ENCODE assay signal across 26 cellular contexts in genomic region chr1:21544095-21544494, GRCh38. TPM values are rescaled to one million over a fixed set of nuclear protein-coding genes. Genes with fewer than 3 reads are reported as not detected.
DNase-seq lines count a peak whose midpoint lies in the region; ATAC-seq, FAIRE-seq and TF ChIP-seq lines count a peak whose summit lies in the region.
"Had no signal": no experiment of that assay in that cellular context is flagged by ENCODE, and none has a peak within 500 bp of the region (broad histone marks: within the 10 kb centered on the region; RNA-seq: fewer than 3 reads in every experiment).

No MANE protein-coding gene starts in this region.

- peaks cover 26% of the 10 kb centered on the region for H3K4me1 ChIP-seq in BLaER1
- H3K4me1 ChIP-seq in GM23338 (ENCODE audit: insufficient read depth): peaks cover 13% of the 10 kb centered on the region
- H3K4me1 ChIP-seq in tibial artery: peaks cover 0 to 25% (median 2%) of the 10 kb centered on the region in 4 donors
- H3K4me1 ChIP-seq: A549, Caco-2 had no signal

- TF ChIP-seq CTCF in GM23338 (conservative IDR thresholded peaks at IDR 0.05; ENCODE audit: low read depth in 2 of 2) (no peak), bronchial epithelial cell (IDR thresholded peaks at IDR 0.05; ENCODE audit: insufficient read depth, low read length, severe bottlenecking) (no peak), nephron progenitor cell (IDR thresholded peaks at IDR 0.05) (no peak), tibial artery (IDR thresholded peaks at IDR 0.05) (no peak)

- H3K4me1 Mint-ChIP-seq in GM23338: peaks cover 28% of the 10 kb centered on the region
- H3K4me1 Mint-ChIP-seq in nephron progenitor cell: peaks cover 36% of the 10 kb centered on the region
- H3K4me1 Mint-ChIP-seq: IgD-negative memory B cell had no signal

- no peak overlapping the region for H2AFZ ChIP-seq in GM23338

- H3K4me2 ChIP-seq in BLaER1 (peak overlapping the region; percentile 45), GM23338 (no peak overlapping the region)
- H3K4me2 ChIP-seq: A549 had no signal

- peaks cover 12% of the 10 kb centered on the region for H3K27me3 Mint-ChIP-seq in GM23338 (ENCODE audit: insufficient read depth, low read depth, poor library complexity)
- peaks cover 11% of the 10 kb centered on the region for H3K27me3 Mint-ChIP-seq in nephron progenitor cell (ENCODE audit: low read depth, poor library complexity)

- H3K4me3 Mint-ChIP-seq in GM23338 (no peak overlapping the region), nephron progenitor cell (no peak overlapping the region)
- H3K4me3 Mint-ChIP-seq: CD8-positive, alpha-beta T cell; IgD-negative memory B cell had no signal

- DNase-seq in GM23338 (ENCODE audit: low spot score) (no peak), bronchial epithelial cell (ENCODE audit: low read depth) (no peak), nephron progenitor cell (no peak), dedifferentiated amniotic fluid mesenchymal stem cell (ENCODE audit: extremely low spot score) (no peak), NOMO-1 treated with DMSO at 0.1 percent for 48 hours (lab: John Stamatoyannopoulos, UW; ENCODE audit: unreplicated experiment) (no peak), tibial artery (no peak)
- DNase-seq: AML-193; Caco-2; CD8-positive, alpha-beta T cell; GDM1; GOT3; NCI-H1048; NCI-H1417; NCI-H1694; NCI-H2029 treated with DMSO at 0.1 percent for 48 hours; NCI-H446 treated with DMSO at 0.1 percent for 48 hours; NCI-H526; NCI-H82; SHP77 had no signal

- ATAC-seq in GM23338: no peak
- ATAC-seq: A549; CD8-positive, alpha-beta T cell; GM12878; HCT116 had no signal

- no peaks in the 10 kb centered on the region for H3K9me2 ChIP-seq in GM23338 (ENCODE audit: insufficient read depth)

- H3K9me3 ChIP-seq in BLaER1 (no peaks in the 10 kb centered on the region), tibial artery (no peaks in the 10 kb centered on the region)
- H3K9me3 ChIP-seq: A549, Caco-2 had no signal

- H3F3A ChIP-seq in GM23338 (replicated peaks; ENCODE audit: low read depth): peaks cover under 1% of the 10 kb centered on the region; the same call in 1 of the 2 replicates

- no peaks in the 10 kb centered on the region for H4K20me1 ChIP-seq in BLaER1
- peaks cover 13% of the 10 kb centered on the region for H4K20me1 ChIP-seq in GM23338 (replicated peaks; ENCODE audit: insufficient read depth)

- H3K9ac ChIP-seq in BLaER1: no peak overlapping the region

- H3K27ac ChIP-seq in BLaER1: no peak overlapping the region
- H3K27ac ChIP-seq in GM23338 (ENCODE audit: low read depth): no peak overlapping the region
- no peak overlapping the region for H3K27ac ChIP-seq in tibial artery
- H3K27ac ChIP-seq: A549, C4-2B, RWPE1 had no signal

- no peaks in the 10 kb centered on the region for H3K9me3 Mint-ChIP-seq in GM23338
- H3K9me3 Mint-ChIP-seq in nephron progenitor cell: no peaks in the 10 kb centered on the region
- H3K9me3 Mint-ChIP-seq: CD8-positive, alpha-beta T cell; IgD-negative memory B cell had no signal

- H3K27ac Mint-ChIP-seq in GM23338: peak overlapping the region; percentile 36; the same call in 1 of the 2 replicates
- H3K27ac Mint-ChIP-seq in nephron progenitor cell: peak overlapping the region; percentile 36
- H3K27ac Mint-ChIP-seq: CD8-positive, alpha-beta T cell had no signal

- H3K36me3 ChIP-seq in BLaER1 (no peaks in the 10 kb centered on the region), GM23338 (ENCODE audit: insufficient read depth) (no peaks in the 10 kb centered on the region), bronchial epithelial cell (ENCODE audit: control insufficient read depth, insufficient read depth, low read length) (no peaks in the 10 kb centered on the region), tibial artery (no peaks in the 10 kb centered on the region)

- H3K27me3 ChIP-seq in BLaER1 (no peaks in the 10 kb centered on the region), GM23338 (ENCODE audit: insufficient read depth) (no peaks in the 10 kb centered on the region), bronchial epithelial cell (ENCODE audit: control insufficient read depth, insufficient read depth, low read length) (peaks cover 7% of the 10 kb centered on the region), tibial artery (peaks cover 0 to 30% of the 10 kb centered on the region in 2 donors)

- intact Hi-C loops in tibial artery (cut with DNase I; ENCODE audit: low total_unique reads): no loop called here

- no peak overlapping the region for H3K4me3 ChIP-seq in BLaER1
- no peak overlapping the region for H3K4me3 ChIP-seq in GM23338
- no peak overlapping the region for H3K4me3 ChIP-seq in bronchial epithelial cell (ENCODE audit: low read depth, low read length)
- H3K4me3 ChIP-seq in tibial artery: no peak overlapping the region
- H3K4me3 ChIP-seq: A549, GM12878 had no signal

- peaks cover 30% of the 10 kb centered on the region for H3K79me2 ChIP-seq in GM23338 (replicated peaks; ENCODE audit: insufficient read depth)

- H3K36me3 Mint-ChIP-seq in GM23338 (ENCODE audit: low read depth) (no peaks in the 10 kb centered on the region), nephron progenitor cell (ENCODE audit: low read depth) (no peaks in the 10 kb centered on the region)
- H3K36me3 Mint-ChIP-seq: CD8-positive, alpha-beta T cell; IgD-negative memory B cell had no signal

- peak; percentile 87 for FAIRE-seq in bronchial epithelial cell (lab: Jason Lieb, UNC)
- FAIRE-seq: A549, GM12878 had no signal

TF ChIP-seq in GM23338, 12 proteins besides CTCF, POLR2A, EP300 and RAD21 (continues in another document):
- TF ChIP-seq REST (IDR thresholded peaks at IDR 0.05; ENCODE audit: unreplicated experiment) (no peak), JUNB (IDR thresholded peaks at IDR 0.05; ENCODE audit: unreplicated experiment) (no peak), NANOG (IDR thresholded peaks at IDR 0.05; ENCODE audit: borderline replicate concordance) (no peak), EZH2 (IDR thresholded peaks at IDR 0.05; ENCODE audit: low read depth, unreplicated experiment) (no peak), CREB1 (CRISPR knock-in tag; IDR thresholded peaks at IDR 0.05; ENCODE audit: low read depth) (no peak), ETS1 (IDR thresholded peaks at IDR 0.05) (no peak), ZNF114 (CRISPR knock-in tag; IDR thresholded peaks at IDR 0.05) (no peak), ZNF331 (CRISPR knock-in tag; IDR thresholded peaks at IDR 0.05; ENCODE audit: low read depth) (no peak), STAT1 (IDR thresholded peaks at IDR 0.05; ENCODE audit: unreplicated experiment) (no peak), POLR2AphosphoS5 (IDR thresholded peaks at IDR 0.05; ENCODE audit: low read depth) (no peak), EZH2phosphoT487 (IDR thresholded peaks at IDR 0.05; ENCODE audit: unreplicated experiment) (no peak)

RNA-seq across cellular contexts. Expression of gene ALPL, which starts 34.9 kb away (rescaled TPM):
- total RNA-seq in GM23338 (2014; rRNA removed; shearing (Covaris generic)): 166 and 187 TPM in 2 replicates
- 116 and 120 TPM in 2 replicates for polyA plus RNA-seq in GM23338 (2016; fragmentation: Nextera tagmentation; extraction: Ambion mirVana)
- total RNA-seq in bronchial epithelial cell: not detected in 2 replicates
- total RNA-seq: CD8-positive, alpha-beta T cell had no signal

Comparison
In these comparisons a context has a peak if more than half of its experiments do, and no peak if none do; other contexts are left out.
1. RNA of gene ALPL, which starts 34.9 kb away (total RNA-seq): 166 to 187 TPM in GM23338; not detected in bronchial epithelial cell; every median in the first group is over 100 times any median in the second.